10 cellular contexts compared by ENCODE assay signal in the genomic region with DNA sequence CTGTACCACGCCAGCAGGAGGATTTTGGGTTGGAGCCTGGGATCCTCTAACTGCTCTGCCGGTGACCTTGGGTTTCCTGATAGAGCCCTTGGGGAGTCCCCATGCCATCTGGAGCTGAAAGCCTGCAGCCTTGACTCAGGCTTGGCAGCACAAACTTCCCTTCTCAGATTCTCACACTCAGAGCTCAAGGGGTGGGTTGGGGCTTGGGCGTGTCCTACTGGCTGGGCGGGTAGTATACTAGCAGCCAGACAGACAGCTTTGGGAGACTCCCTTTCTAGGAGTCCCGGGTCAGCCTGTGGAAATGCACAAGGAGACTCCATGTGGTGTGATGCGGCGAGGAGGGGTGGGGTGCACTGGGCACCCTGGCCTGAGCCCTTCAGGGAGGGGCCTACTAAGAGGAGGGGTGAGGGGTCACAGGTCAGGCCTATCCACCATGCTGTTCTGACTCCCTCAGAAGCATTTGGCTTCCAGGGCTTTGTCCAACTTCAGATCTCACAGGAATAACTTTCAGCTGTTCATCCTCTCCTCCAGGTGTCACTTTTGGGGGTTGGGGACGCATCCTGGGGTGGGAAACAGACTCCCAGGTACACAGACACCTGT. TPM values are rescaled to one million over a fixed set of nuclear protein-coding genes. Genes with fewer than 3 reads are reported as not detected.
DNase-seq lines count a peak whose midpoint lies in the region; ATAC-seq, FAIRE-seq and TF ChIP-seq lines count a peak whose summit lies in the region.
"Had no signal": no experiment of that assay in that cellular context is flagged by ENCODE, and none has a peak within 500 bp of the region (broad histone marks: within the 10 kb centered on the region; RNA-seq: fewer than 3 reads in every experiment).

No MANE protein-coding gene starts in this region.

- FAIRE-seq in bronchial epithelial cell (lab: Jason Lieb, UNC): peak; percentile 64
- FAIRE-seq: endometrium had no signal

- no peak overlapping the region for H3K4me3 Mint-ChIP-seq in nephron progenitor cell
- no peak overlapping the region for H3K4me3 Mint-ChIP-seq in immature natural killer cell

- H3K36me3 Mint-ChIP-seq in nephron progenitor cell (ENCODE audit: low read depth) (no peaks in the 10 kb centered on the region), immature natural killer cell (peaks cover 0 to 8% (median 0%) of the 10 kb centered on the region in 3 donors)

- H3K4me1 Mint-ChIP-seq in nephron progenitor cell (peaks cover 43% of the 10 kb centered on the region), immature natural killer cell (no peaks in the 10 kb centered on the region)

- H3K27me3 Mint-ChIP-seq in nephron progenitor cell (ENCODE audit: low read depth, poor library complexity) (peaks cover 3% of the 10 kb centered on the region), immature natural killer cell (ENCODE audit: low read depth in 3 of 3) (peaks cover 0 to 2% (median 0%) of the 10 kb centered on the region in 3 donors)

- no peaks in the 10 kb centered on the region for H3K36me3 ChIP-seq in bronchial epithelial cell (ENCODE audit: control insufficient read depth, insufficient read depth, low read length)

- H3K4me3 ChIP-seq in bronchial epithelial cell (ENCODE audit: low read depth, low read length): no peak overlapping the region
- H3K4me3 ChIP-seq: SK-N-MC had no signal

- peak overlapping the region; percentile 77 for H3K27ac Mint-ChIP-seq in nephron progenitor cell
- H3K27ac Mint-ChIP-seq in immature natural killer cell: no peak overlapping the region

- H3K9me3 Mint-ChIP-seq in nephron progenitor cell: no peaks in the 10 kb centered on the region
- H3K9me3 Mint-ChIP-seq in immature natural killer cell: no peaks in the 10 kb centered on the region

- TF ChIP-seq CTCF in bronchial epithelial cell (IDR thresholded peaks at IDR 0.05; ENCODE audit: insufficient read depth, low read length, severe bottlenecking): no peak
- no peak for TF ChIP-seq CTCF in nephron progenitor cell (IDR thresholded peaks at IDR 0.05)

- DNase-seq in Daoy (ENCODE audit: low read depth): peak; percentile 86
- DNase-seq in bronchial epithelial cell (ENCODE audit: low read depth): peak; percentile 86
- DNase-seq in nephron progenitor cell: no peak
- no peak for DNase-seq in HuH-7 (ENCODE audit: low spot score)
- DNase-seq in 8988T: no peak
- DNase-seq in immature natural killer cell: no peak
- no peak for DNase-seq in KG1 (lab: John Stamatoyannopoulos, UW)

- H3K27me3 ChIP-seq in bronchial epithelial cell (ENCODE audit: control insufficient read depth, insufficient read depth, low read length): no peaks in the 10 kb centered on the region

- ATAC-seq in HG02884 (IDR thresholded peaks at IDR 0.05; ENCODE audit: unreplicated experiment): peak; percentile 56

RNA-seq across cellular contexts. Expression of a gene that starts 21.6 kb away (rescaled TPM):
- total RNA-seq in Daoy (2014; rRNA removed; shearing (Covaris generic)): 25.7 and 28.4 TPM in 2 replicates
- total RNA-seq in bronchial epithelial cell: 42.1 and 53.4 TPM in 2 replicates
- under 1 TPM; 0.05 to 0.17 (median 0.06) TPM for polyA plus RNA-seq in immature natural killer cell

Comparison
In these comparisons a context has a peak if more than half of its experiments do, and no peak if none do; other contexts are left out.
1. DNase-seq: peak in Daoy (single experiment) and bronchial epithelial cell (single experiment); none in nephron progenitor cell (single experiment), HuH-7 (single experiment), 8988T (single experiment), immature natural killer cell (0 of 3) and KG1 (single experiment).